Comparison of ENCODE assay signal across 14 cellular contexts in genomic region chr5:62328772-62329491, GRCh38. TPM values are rescaled to one million over a fixed set of nuclear protein-coding genes. Genes with fewer than 3 reads are reported as not detected.
DNase-seq lines count a peak whose midpoint lies in the region; ATAC-seq, FAIRE-seq and TF ChIP-seq lines count a peak whose summit lies in the region.
"Had no signal": no experiment of that assay in that cellular context is flagged by ENCODE, and none has a peak within 500 bp of the region (broad histone marks: within the 10 kb centered on the region; RNA-seq: fewer than 3 reads in every experiment).

No MANE protein-coding gene starts in this region.

- no peak for TF ChIP-seq CTCF in HEK293 (tag by site-specific recombination; IDR thresholded peaks at IDR 0.05)
- TF ChIP-seq CTCF in ovary (IDR thresholded peaks at IDR 0.05), result no peak
- TF ChIP-seq CTCF in D721Med (IDR thresholded peaks at IDR 0.05; ENCODE audit: insufficient read depth, missing control alignments), result no peak

- CTCF ChIA-PET in HEK293 (lab: Yijun Ruan, JAX), result interaction anchor here (0.6 to 1.4 kb wide), 2 partner anchors 12 to 40 kb away, joined by 3 to 5 read pairs; no protein-coding TSS in a partner anchor

- no peak for FAIRE-seq in D721Med (lab: Jason Lieb, UNC)
- FAIRE-seq: pancreas had no signal

- no peak for TF ChIP-seq POLR2A in ovary (IDR thresholded peaks at IDR 0.05)

- H3K27ac ChIP-seq in HEK293 (ENCODE audit: extremely low read depth, low read depth, low read length), result no peak overlapping the region
- no peak overlapping the region for H3K27ac ChIP-seq in ovary
- H3K27ac ChIP-seq: brain microvascular endothelial cell, gastrocnemius medialis, pancreas, RWPE1 had no signal

- H3K36me3 ChIP-seq in HEK293 (ENCODE audit: control insufficient read depth in 2 of 2, insufficient read depth in 1 of 2, low read length in 2 of 2), result no peaks in the 10 kb centered on the region
- no peaks in the 10 kb centered on the region for H3K36me3 ChIP-seq in ovary
- H3K36me3 ChIP-seq: brain microvascular endothelial cell, gastrocnemius medialis, pancreas had no signal

- H3K27me3 Mint-ChIP-seq in activated CD4-positive, alpha-beta T cell treated with anti-CD3 and anti-CD28 coated beads, Interleukin-2, amount 10 ng/mL, durations not matched to agents 24 days and 14 days, result no peaks in the 10 kb centered on the region
- no peaks in the 10 kb centered on the region for H3K27me3 Mint-ChIP-seq in central memory CD8-positive, alpha-beta T cell
- H3K27me3 Mint-ChIP-seq in natural killer cell treated with Interleukin-12 subunit alpha and Interleukin-12 subunit beta and Interleukin-15 and Interleukin-18, amount 100 ng/mL, for 72 hours, result no peaks in the 10 kb centered on the region

- no peak overlapping the region for H3K4me3 ChIP-seq in HEK293 (ENCODE audit: low read depth, low read length)
- no peak overlapping the region for H3K4me3 ChIP-seq in ovary
- H3K4me3 ChIP-seq: gastrocnemius medialis, pancreas had no signal

- H3K4me1 Mint-ChIP-seq in activated CD4-positive, alpha-beta T cell treated with anti-CD3 and anti-CD28 coated beads, Interleukin-2, amount 10 ng/mL, durations not matched to agents 24 days and 14 days, result peaks cover 60% of the 10 kb centered on the region
- H3K4me1 Mint-ChIP-seq in central memory CD8-positive, alpha-beta T cell, result peaks cover 75% of the 10 kb centered on the region
- peaks cover 52 to 74% of the 10 kb centered on the region in 2 donors for H3K4me1 Mint-ChIP-seq in natural killer cell treated with Interleukin-12 subunit alpha and Interleukin-12 subunit beta and Interleukin-15 and Interleukin-18, amount 100 ng/mL, for 72 hours (ENCODE audit: low read depth in 2 of 2)

- 78 to 90% (median 85%) methylated on average over 7 of the region's 7 CpGs for WGBS in ovary, 3 donors

- H3K4me3 Mint-ChIP-seq in activated CD4-positive, alpha-beta T cell treated with anti-CD3 and anti-CD28 coated beads, Interleukin-2, amount 10 ng/mL, durations not matched to agents 24 days and 14 days, result no peak overlapping the region
- H3K4me3 Mint-ChIP-seq in central memory CD8-positive, alpha-beta T cell, result peak overlapping the region; percentile 58
- peak overlapping the region; percentile 68 for H3K4me3 Mint-ChIP-seq in natural killer cell treated with Interleukin-12 subunit alpha and Interleukin-12 subunit beta and Interleukin-15 and Interleukin-18, amount 100 ng/mL, for 72 hours

- POLR2A ChIA-PET in HEK293 (lab: Yijun Ruan, JAX), result interaction anchor here (0.7 to 1.5 kb wide), 2 partner anchors 11 to 23 kb away, joined by 3 to 4 read pairs; partner anchors contain the start of gene KIF2A

- peak overlapping the region; percentile 35 for H3K27ac Mint-ChIP-seq in activated CD4-positive, alpha-beta T cell treated with anti-CD3 and anti-CD28 coated beads, Interleukin-2, amount 10 ng/mL, durations not matched to agents 24 days and 14 days
- peak overlapping the region; percentile 92 for H3K27ac Mint-ChIP-seq in central memory CD8-positive, alpha-beta T cell (ENCODE audit: low read depth)
- H3K27ac Mint-ChIP-seq in natural killer cell treated with Interleukin-12 subunit alpha and Interleukin-12 subunit beta and Interleukin-15 and Interleukin-18, amount 100 ng/mL, for 72 hours, result peak overlapping the region; percentile 29 to 85

- H3K36me3 Mint-ChIP-seq in activated CD4-positive, alpha-beta T cell treated with anti-CD3 and anti-CD28 coated beads, Interleukin-2, amount 10 ng/mL, durations not matched to agents 24 days and 14 days (ENCODE audit: low read depth), result peaks cover 33% of the 10 kb centered on the region
- peaks cover 22% of the 10 kb centered on the region for H3K36me3 Mint-ChIP-seq in central memory CD8-positive, alpha-beta T cell (ENCODE audit: insufficient read depth)
- H3K36me3 Mint-ChIP-seq in natural killer cell treated with Interleukin-12 subunit alpha and Interleukin-12 subunit beta and Interleukin-15 and Interleukin-18, amount 100 ng/mL, for 72 hours, result peaks cover 5% of the 10 kb centered on the region

- TF ChIP-seq EP300 in ovary (IDR thresholded peaks at IDR 0.05), result no peak

- H3K9me3 ChIP-seq in HEK293 (ENCODE audit: control insufficient read depth, insufficient read depth, low read depth, low read length) (no peaks in the 10 kb centered on the region), ovary (no peaks in the 10 kb centered on the region)
- H3K9me3 ChIP-seq: gastrocnemius medialis, pancreas had no signal

- no peak for ATAC-seq in central memory CD8-positive, alpha-beta T cell (replicated peaks; ENCODE audit: extremely low read depth, poor library complexity, severe bottlenecking)
- ATAC-seq in natural killer cell treated with Interleukin-12 subunit alpha and Interleukin-12 subunit beta and Interleukin-15 and Interleukin-18, amount 100 ng/mL, for 72 hours, result peak in 1 of 2 donors; percentile 41
- ATAC-seq: gastrocnemius medialis, pancreas had no signal

- H3K27me3 ChIP-seq in ovary, result no peaks in the 10 kb centered on the region
- H3K27me3 ChIP-seq: brain microvascular endothelial cell, gastrocnemius medialis, pancreas had no signal

- no peaks in the 10 kb centered on the region for H3K9me3 Mint-ChIP-seq in activated CD4-positive, alpha-beta T cell treated with anti-CD3 and anti-CD28 coated beads, Interleukin-2, amount 10 ng/mL, durations not matched to agents 24 days and 14 days
- H3K9me3 Mint-ChIP-seq in central memory CD8-positive, alpha-beta T cell, result no peaks in the 10 kb centered on the region
- no peaks in the 10 kb centered on the region for H3K9me3 Mint-ChIP-seq in natural killer cell treated with Interleukin-12 subunit alpha and Interleukin-12 subunit beta and Interleukin-15 and Interleukin-18, amount 100 ng/mL, for 72 hours

- H3K4me1 ChIP-seq in HEK293 (ENCODE audit: control insufficient read depth, insufficient read depth, low read length), result peaks cover 3% of the 10 kb centered on the region
- H3K4me1 ChIP-seq in ovary (ENCODE audit: insufficient read depth), result peaks cover 2% of the 10 kb centered on the region
- H3K4me1 ChIP-seq: pancreas had no signal

- intact Hi-C loops in activated CD4-positive, alpha-beta T cell treated with anti-CD3 and anti-CD28 coated beads, Interleukin-2, amount 10 ng/mL, durations not matched to agents 24 days and 14 days (cut with micrococcal nuclease), result no loop called here
- intact Hi-C loops in ovary (cut with DNase I), result no loop called here

- no peak for DNase-seq in activated CD4-positive, alpha-beta T cell treated with anti-CD3 and anti-CD28 coated beads, Interleukin-2, amount 10 ng/mL, durations not matched to agents 24 days and 14 days
- no peak for DNase-seq in activated CD4-positive, alpha-beta T cell treated with anti-CD3 and anti-CD28 coated beads, Interleukin-2, amount 50 U/mL, for 48 hours
- no peak for DNase-seq in central memory CD8-positive, alpha-beta T cell (ENCODE audit: low spot score in 2 of 2)
- DNase-seq in natural killer cell treated with Interleukin-12 subunit alpha and Interleukin-12 subunit beta and Interleukin-15 and Interleukin-18, amount 100 ng/mL, for 72 hours (ENCODE audit: low spot score), result no peak
- DNase-seq in ovary (no peak), D721Med (ENCODE audit: insufficient read length, low spot score) (no peak), NCI-H1105 (lab: John Stamatoyannopoulos, UW) (no peak)
- DNase-seq: brain microvascular endothelial cell, gastrocnemius medialis, NCI-H2081, NCI-H774, pancreas had no signal

TF ChIP-seq in HEK293, 187 proteins besides CTCF, POLR2A, EP300 and RAD21:
- TF ChIP-seq TRIM28 (IDR thresholded peaks at IDR 0.05; ENCODE audit: borderline replicate concordance, low read length) (peak; percentile 48; the same call in 1 of the 2 replicates), ZNF169 (tag by site-specific recombination; IDR thresholded peaks at IDR 0.05) (no peak), PRDM6 (tag by site-specific recombination; IDR thresholded peaks at IDR 0.05) (peak; percentile 88), ZNF266 (tag by site-specific recombination; IDR thresholded peaks at IDR 0.05; ENCODE audit: low read depth) (no peak), ZBTB6 (tag by site-specific recombination; IDR thresholded peaks at IDR 0.05) (no peak), KLF8 (tag by site-specific recombination; IDR thresholded peaks at IDR 0.05) (no peak), OSR2 (tag by site-specific recombination; IDR thresholded peaks at IDR 0.05) (0 out of 2 replicates have a peak, but pooled peaks have one; percentile 19), ZNF621 (tag by site-specific recombination; IDR thresholded peaks at IDR 0.05) (no peak)

RNA-seq across cellular contexts. Expression of gene KIF2A, which starts 22.9 kb away (rescaled TPM):
- total RNA-seq in activated CD4-positive, alpha-beta T cell treated with anti-CD3 and anti-CD28 coated beads, Interleukin-2, amount 10 ng/mL, durations not matched to agents 24 days and 14 days, result 238 and 244 TPM in 2 replicates
- total RNA-seq in natural killer cell treated with Interleukin-12 subunit alpha and Interleukin-12 subunit beta and Interleukin-15 and Interleukin-18, amount 100 ng/mL, for 72 hours, result 100 to 1,000 TPM; 190 to 201 TPM
- total RNA-seq in ovary, result 10 to 100 TPM; 21.8 to 39.1 (median 32.0) TPM
- 10 to 100 TPM in 1 of 2 donors, 1 to 10 TPM in 1; 8.0 to 22.4 TPM for polyA plus RNA-seq in ovary

Comparison
In these comparisons a context has a peak if more than half of its experiments do, and no peak if none do; other contexts are left out.
1. H3K27ac Mint-ChIP-seq: peak in every context shown above with its lines; median percentile 92 in central memory CD8-positive, alpha-beta T cell; 57 in natural killer cell treated with Interleukin-12 subunit alpha and Interleukin-12 subunit beta and Interleukin-15 and Interleukin-18, amount 100 ng/mL, for 72 hours; 35 in activated CD4-positive, alpha-beta T cell treated with anti-CD3 and anti-CD28 coated beads, Interleukin-2, amount 10 ng/mL, durations not matched to agents 24 days and 14 days.